Comparison of ENCODE assay signal across 8 cellular contexts in the genomic region with DNA sequence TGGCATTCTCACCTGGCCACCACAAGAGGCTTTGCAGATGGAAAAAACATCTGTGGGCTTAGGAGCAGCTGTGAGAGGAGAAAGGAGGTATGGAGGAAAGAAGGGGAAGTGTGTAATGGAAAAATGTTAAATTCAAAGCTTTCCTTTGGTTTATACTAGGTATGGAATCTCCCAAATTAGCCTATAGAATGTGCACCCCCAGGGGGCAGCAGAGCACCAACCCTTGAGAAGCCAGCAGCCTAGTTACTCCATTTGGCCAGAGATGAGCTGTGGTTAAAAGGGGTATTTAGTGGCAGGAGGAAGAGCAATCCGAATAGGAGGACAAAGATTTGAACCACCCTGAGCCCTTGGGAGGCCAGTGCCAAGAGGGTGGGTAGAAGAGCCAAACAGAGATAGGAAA.
A peak's percentile ranks its signal among the peaks of the same experiment; 100 is the strongest.
DNase-seq lines count a peak whose midpoint lies in the region; ATAC-seq, FAIRE-seq and TF ChIP-seq lines count a peak whose summit lies in the region.

No MANE protein-coding gene starts in this region.

- peak; percentile 8 to 35 for DNase-seq in AML-193 (lab: John Stamatoyannopoulos, UW)
- peak; percentile 8 for DNase-seq in GM12891 (ENCODE audit: insufficient read length, low spot score)
- peak; percentile 32 for DNase-seq in NCI-H345 treated with DMSO at 0.1 percent for 48 hours (lab: John Stamatoyannopoulos, UW; ENCODE audit: unreplicated experiment)
- DNase-seq in astrocyte of the cerebellum (ENCODE audit: low read depth): no peak
- peak; percentile 60 for DNase-seq in iris pigment epithelial cell (ENCODE audit: low read depth)
- DNase-seq in upper lobe of right lung: peak; percentile 70
- no peak for DNase-seq in NCI-H2196 treated with DMSO at 0.1 percent for 48 hours (lab: John Stamatoyannopoulos, UW; ENCODE audit: unreplicated experiment)

- H3K27me3 ChIP-seq in upper lobe of right lung: no peaks in the 10 kb centered on the region

- intact Hi-C loops in upper lobe of right lung (cut with DNase I): no loop called here

- H3K4me1 ChIP-seq in upper lobe of right lung: peaks cover 5% of the 10 kb centered on the region

- TF ChIP-seq POLR2A in GM12891 (IDR thresholded peaks at IDR 0.05; ENCODE audit: low read depth, low read length): no peak

- no peak overlapping the region for H3K27ac ChIP-seq in upper lobe of right lung

- in situ Hi-C loops in astrocyte of the cerebellum (cut with HindIII; ENCODE audit: low sequenced_read_pairs): no loop called here

- no peak for FAIRE-seq in GM12891 (lab: Jason Lieb, UNC)

- no peaks in the 10 kb centered on the region for H3K9me3 ChIP-seq in upper lobe of right lung

- H3K36me3 ChIP-seq in upper lobe of right lung: no peaks in the 10 kb centered on the region

- H3K4me3 ChIP-seq in astrocyte of the cerebellum (ENCODE audit: low read depth, low read length) (no peak overlapping the region), upper lobe of right lung (no peak overlapping the region)

- peak; percentile 63 for TF ChIP-seq CTCF in astrocyte of the cerebellum (IDR thresholded peaks at IDR 0.05; ENCODE audit: low read depth, low read length, missing control alignments)
- TF ChIP-seq CTCF in upper lobe of right lung (IDR thresholded peaks at IDR 0.05): peak; percentile 59

- ATAC-seq in upper lobe of right lung (peak; percentile 85), GM19467 (IDR thresholded peaks at IDR 0.05; ENCODE audit: unreplicated experiment) (no peak)

TF ChIP-seq in GM12891, 5 proteins besides CTCF, POLR2A, EP300 and RAD21:
- TF ChIP-seq POLR2AphosphoS5 (IDR thresholded peaks at IDR 0.05; ENCODE audit: low read depth, low read length): no peak
- TF ChIP-seq PAX5 (IDR thresholded peaks at IDR 0.05; ENCODE audit: insufficient read depth, low read length, severe bottlenecking): no peak
- no peak for TF ChIP-seq TAF1 (IDR thresholded peaks at IDR 0.05; ENCODE audit: low read depth, low read length)
- TF ChIP-seq POU2F2 (IDR thresholded peaks at IDR 0.05; ENCODE audit: low read depth, low read length): no peak
- no peak for TF ChIP-seq SPI1 (IDR thresholded peaks at IDR 0.05; ENCODE audit: low read depth, low read length)

Comparison
In these comparisons a context has a peak if more than half of its experiments do, and no peak if none do; other contexts are left out.
1. DNase-seq: peak in AML-193 (2 of 2), GM12891 (single experiment), NCI-H345 treated with DMSO at 0.1 percent for 48 hours (single experiment), iris pigment epithelial cell (single experiment) and upper lobe of right lung (single experiment); none in astrocyte of the cerebellum (single experiment) and NCI-H2196 treated with DMSO at 0.1 percent for 48 hours (single experiment).